ENCODE assay signal across 6 cellular contexts in the genomic region with DNA sequence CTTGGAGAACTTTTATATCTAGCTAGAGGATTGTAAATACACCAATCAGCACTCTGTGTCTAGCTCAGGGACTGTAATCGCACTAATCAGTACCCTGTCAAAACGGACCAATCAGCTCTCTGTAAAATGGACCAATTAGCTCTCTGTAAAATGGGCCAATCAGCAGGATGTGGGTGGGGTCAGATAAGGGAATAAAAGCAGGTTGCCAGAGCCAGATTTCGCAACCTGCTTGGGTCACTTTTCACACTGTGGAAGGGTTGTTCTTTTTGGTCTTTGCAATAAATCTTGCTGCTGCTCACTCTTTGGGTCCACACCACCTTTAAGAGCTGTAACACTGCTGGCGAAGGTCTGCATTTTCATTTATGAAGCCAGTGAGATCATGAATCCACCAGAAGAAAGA.
DNase-seq lines count a peak whose midpoint lies in the region; ATAC-seq, FAIRE-seq and TF ChIP-seq lines count a peak whose summit lies in the region.
"Not testable (repeated sequence)": the region's sequence is repeated elsewhere in the genome, so short reads cannot be mapped to it uniquely, and the experiment has no call there.

No MANE protein-coding gene starts in this region.

- H4K20me1 ChIP-seq in IMR-90 (ENCODE audit: insufficient read depth, low read length), result not testable (repeated sequence)

- H3K18ac ChIP-seq in IMR-90 (ENCODE audit: low read depth, low read length), result not testable (repeated sequence)

- H3K14ac ChIP-seq in IMR-90 (replicated peaks; ENCODE audit: low read depth, low read length), result not testable (repeated sequence)

- not testable (repeated sequence) for H3K27me3 ChIP-seq in IMR-90 (ENCODE audit: control insufficient read depth, insufficient read depth, low read length); small intestine (ENCODE audit: control insufficient read depth in 2 of 2, insufficient read depth in 2 of 2, low read length in 2 of 2)

- not testable (repeated sequence) for H2AK9ac ChIP-seq in IMR-90 (replicated peaks; ENCODE audit: low read depth, low read length, poor library complexity)

- not testable (repeated sequence) for TF ChIP-seq RAD21 in IMR-90 (IDR thresholded peaks at IDR 0.05; ENCODE audit: low read length)

- WGBS in IMR-90 (ENCODE audit: extremely low coverage in 2 of 2, insufficient read length in 1 of 2), 2 experiments, result 0% methylated on average over 1 of the region's 4 CpGs; no CpG with 5 or more reads in 1 of the 2 experiments
- WGBS in small intestine, 3 donors, result 44 to 84% (median 63%) methylated on average over 4 of the region's 4 CpGs

- not testable (repeated sequence) for ATAC-seq in IMR-90 (ENCODE audit: low read depth)
- ATAC-seq in left lobe of liver, result peak; percentile 41

- not testable (repeated sequence) for H3K4me1 ChIP-seq in IMR-90 (ENCODE audit: control insufficient read depth, insufficient read depth, low read length); small intestine (ENCODE audit: control insufficient read depth in 2 of 2, insufficient read depth in 1 of 2, low read depth in 1 of 2, low read length in 1 of 2)

- H4K8ac ChIP-seq in IMR-90 (ENCODE audit: low read depth in 2 of 2, low read length in 2 of 2), result not testable (repeated sequence)

- not testable (repeated sequence) for H3K4me3 ChIP-seq in IMR-90 (ENCODE audit: insufficient read depth, low read depth, low read length); choroid plexus epithelial cell (ENCODE audit: low read depth, low read length); fibroblast of pulmonary artery (replicated peaks; ENCODE audit: low read depth, low read length); small intestine (ENCODE audit: low read depth in 1 of 2, low read length in 2 of 2)

- not testable (repeated sequence) for H2BK15ac ChIP-seq in IMR-90 (ENCODE audit: low read depth, low read length)

- BruUV-seq in IMR-90 (replicated peaks; lab: Mats Ljungman, UMichigan), result not testable (repeated sequence)

- H3K4ac ChIP-seq in IMR-90 (ENCODE audit: low read depth, low read length), result not testable (repeated sequence)

- H2BK5ac ChIP-seq in IMR-90 (ENCODE audit: low read depth, low read length, poor library complexity, severe bottlenecking), result not testable (repeated sequence)

- not testable (repeated sequence) for FAIRE-seq in small intestine (lab: Jason Lieb, UNC)

- dilution Hi-C loops in IMR-90 (cut with HindIII; ENCODE audit: low sequenced_read_pairs, unreplicated experiment), result not testable (repeated sequence)

- DNase-seq in IMR-90; left lobe of liver (ENCODE audit: low spot score): not testable (repeated sequence)
- DNase-seq in OCI-M1 (lab: John Stamatoyannopoulos, UW) (peak; percentile 29), choroid plexus epithelial cell (ENCODE audit: low read depth) (peak; percentile 15), fibroblast of pulmonary artery (ENCODE audit: low read depth) (peak; percentile 25), small intestine (peak; percentile 25)

- not testable (repeated sequence) for H2AFZ ChIP-seq in IMR-90 (replicated peaks; ENCODE audit: low read length, poor library complexity)

- not testable (repeated sequence) for H4K5ac ChIP-seq in IMR-90 (ENCODE audit: low read depth, low read length)

- H3K36me3 ChIP-seq in IMR-90 (ENCODE audit: control insufficient read depth, insufficient read depth, low read length); small intestine (ENCODE audit: control insufficient read depth in 2 of 2, insufficient read depth in 2 of 2, low read length in 2 of 2): not testable (repeated sequence)

- not testable (repeated sequence) for H3K9me1 ChIP-seq in IMR-90 (ENCODE audit: insufficient read depth, low read length)

- not testable (repeated sequence) for TF ChIP-seq CTCF in IMR-90 (conservative IDR thresholded peaks at IDR 0.05; ENCODE audit: low read depth, low read length); choroid plexus epithelial cell (conservative IDR thresholded peaks at IDR 0.05; ENCODE audit: low read depth, low read length); fibroblast of pulmonary artery (IDR thresholded peaks at IDR 0.05; ENCODE audit: low read length, missing control alignments)

- not testable (repeated sequence) for H4K91ac ChIP-seq in IMR-90 (ENCODE audit: insufficient read depth, low read depth, low read length)

- H2BK120ac ChIP-seq in IMR-90 (ENCODE audit: low read depth, low read length), result not testable (repeated sequence)

- POLR2A ChIA-PET in IMR-90 (lab: Charles Lee; ENCODE audit: unreplicated experiment), result not testable (repeated sequence)

- TF ChIP-seq POLR2A in IMR-90 (IDR thresholded peaks at IDR 0.05; ENCODE audit: low read depth, low read length), result not testable (repeated sequence)

- H3K9me3 ChIP-seq in IMR-90 (ENCODE audit: control insufficient read depth, insufficient read depth, low read length); small intestine (ENCODE audit: control insufficient read depth, low read depth): not testable (repeated sequence)

- not testable (repeated sequence) for H3K4me2 ChIP-seq in IMR-90 (ENCODE audit: low read depth, low read length)

- not testable (repeated sequence) for H3K9ac ChIP-seq in IMR-90 (ENCODE audit: low read depth, low read length)

- intact Hi-C loops in IMR-90 (cut with micrococcal nuclease), result not testable (repeated sequence)

- in situ Hi-C loops in IMR-90 (cut with MboI; ENCODE audit: low sequenced_read_pairs), result not testable (repeated sequence)

- CTCF ChIA-PET in IMR-90 (lab: Yijun Ruan, JAX), result not testable (repeated sequence)

- not testable (repeated sequence) for H2BK20ac ChIP-seq in IMR-90 (ENCODE audit: low read depth, low read length)

- H3K23ac ChIP-seq in IMR-90 (ENCODE audit: low read depth, low read length), result not testable (repeated sequence)

- H3K56ac ChIP-seq in IMR-90 (ENCODE audit: extremely low read depth, insufficient read depth, low read length), result not testable (repeated sequence)

- H2AK5ac ChIP-seq in IMR-90 (ENCODE audit: low read depth, low read length), result not testable (repeated sequence)

- not testable (repeated sequence) for H3K79me1 ChIP-seq in IMR-90 (ENCODE audit: low read depth in 1 of 2, low read length in 2 of 2)

- H3K27ac ChIP-seq in IMR-90 (ENCODE audit: insufficient read depth, low read length); small intestine (ENCODE audit: low read depth in 1 of 2, low read length in 1 of 2): not testable (repeated sequence)

TF ChIP-seq in IMR-90, 13 proteins besides CTCF, POLR2A, EP300 and RAD21:
- peak; percentile 47; the same call in 1 of the 2 replicates for TF ChIP-seq CEBPB (IDR thresholded peaks at IDR 0.05; ENCODE audit: low read depth, low read length)
TF ChIP-seq in IMR-90: peak in this region for 1; not testable (repeated sequence) for 12.
